1 cellular context compared by ENCODE assay signal in genomic region chr20:11891827-11892521, GRCh38.
TF ChIP-seq lines count a peak whose summit lies in the region.

No MANE protein-coding gene starts in this region.

TF ChIP-seq in HEK293, 187 proteins besides CTCF, POLR2A, EP300 and RAD21 (continued from another document):
- TF ChIP-seq ZNF354C (tag by site-specific recombination; IDR thresholded peaks at IDR 0.05; ENCODE audit: borderline replicate concordance, low read depth) (no peak), ZNF558 (tag by site-specific recombination; IDR thresholded peaks at IDR 0.05) (no peak)
